In genomic region chr1:208238710-208239517, GRCh38 we compare ENCODE assay signal across 8 cellular contexts. TPM values are rescaled to one million over a fixed set of nuclear protein-coding genes. Genes with fewer than 3 reads are reported as not detected.
A peak's percentile ranks its signal among the peaks of the same experiment; 100 is the strongest.
DNase-seq lines count a peak whose midpoint lies in the region; ATAC-seq and TF ChIP-seq lines count a peak whose summit lies in the region.

No MANE protein-coding gene starts in this region.

- peaks cover 30% of the 10 kb centered on the region for H3K79me2 ChIP-seq in osteoblast (ENCODE audit: insufficient read depth, low read length)

- TF ChIP-seq RAD21 in Ishikawa (IDR thresholded peaks at IDR 0.05; ENCODE audit: low read depth), result peak; percentile 38

- H2AFZ ChIP-seq in osteoblast (ENCODE audit: low read length), result peak overlapping the region; percentile 35

- no peaks in the 10 kb centered on the region for H3K27me3 ChIP-seq in osteoblast (ENCODE audit: insufficient read depth, low read length)

- no peak overlapping the region for H3K4me2 ChIP-seq in osteoblast (ENCODE audit: insufficient read depth, low read length)

- H3K27ac ChIP-seq in osteoblast (ENCODE audit: low read depth, low read length), result no peak overlapping the region

- H3K36me3 ChIP-seq in osteoblast (ENCODE audit: insufficient read depth, low read length), result no peaks in the 10 kb centered on the region

- peaks cover 10% of the 10 kb centered on the region for H4K20me1 ChIP-seq in osteoblast (ENCODE audit: insufficient read depth, low read length)

- H3K4me3 ChIP-seq in fibroblast of pulmonary artery (replicated peaks; ENCODE audit: low read depth, low read length) (no peak overlapping the region), osteoblast (ENCODE audit: insufficient read depth, low read length) (no peak overlapping the region)

- H3K9me3 ChIP-seq in osteoblast (ENCODE audit: low read depth, low read length), result no peaks in the 10 kb centered on the region

- peaks cover 11% of the 10 kb centered on the region for H3K4me1 ChIP-seq in osteoblast (ENCODE audit: insufficient read depth, low read length)

- ATAC-seq in HG03565 (IDR thresholded peaks at IDR 0.05; ENCODE audit: unreplicated experiment), result no peak

- peak; percentile 49 for DNase-seq in NCI-H2107 (lab: John Stamatoyannopoulos, UW)
- DNase-seq in NCI-H2107 treated with DMSO at 0.1 percent for 48 hours (lab: John Stamatoyannopoulos, UW; ENCODE audit: unreplicated experiment), result no peak
- DNase-seq in SW480 (ENCODE audit: low spot score), result peak; percentile 20
- peak; percentile 77 for DNase-seq in fibroblast of pulmonary artery (ENCODE audit: low read depth)
- DNase-seq in osteoblast (ENCODE audit: insufficient read length, low spot score, missing footprints), result peak; percentile 93
- no peak for DNase-seq in OCI-M2 (lab: John Stamatoyannopoulos, UW; ENCODE audit: unreplicated experiment)

- TF ChIP-seq CTCF in fibroblast of pulmonary artery (IDR thresholded peaks at IDR 0.05; ENCODE audit: low read length, missing control alignments) (peak; percentile 84), osteoblast (IDR thresholded peaks at IDR 0.05; ENCODE audit: extremely low read depth, low read depth, low read length) (peak; percentile 90)

- no peak for TF ChIP-seq EP300 in Ishikawa (IDR thresholded peaks at IDR 0.05; ENCODE audit: borderline replicate concordance)

TF ChIP-seq in Ishikawa, 13 proteins besides CTCF, POLR2A, EP300 and RAD21:
- no peak for TF ChIP-seq TCF12 (IDR thresholded peaks at IDR 0.05; ENCODE audit: low read depth)
- TF ChIP-seq EGR1 (IDR thresholded peaks at IDR 0.05), result no peak
- TF ChIP-seq ZBTB7A (IDR thresholded peaks at IDR 0.05; ENCODE audit: low read depth), result no peak
- TF ChIP-seq TAF1 (IDR thresholded peaks at IDR 0.05; ENCODE audit: low read depth), result no peak
- no peak for TF ChIP-seq TEAD4 (IDR thresholded peaks at IDR 0.05)
- no peak for TF ChIP-seq USF1 (IDR thresholded peaks at IDR 0.05)
- TF ChIP-seq CEBPB (IDR thresholded peaks at IDR 0.05), result no peak
- no peak for TF ChIP-seq FOXM1 (IDR thresholded peaks at IDR 0.05; ENCODE audit: borderline replicate concordance, low read depth)

RNA-seq across cellular contexts. Expression of gene PLXNA2, which starts 5.3 kb away (rescaled TPM):
- total RNA-seq in osteoblast, result 2.7 and 3.3 TPM in 2 replicates

Comparison
In these comparisons a context has a peak if more than half of its experiments do, and no peak if none do; other contexts are left out.
1. DNase-seq: peak in NCI-H2107 (single experiment), SW480 (single experiment), fibroblast of pulmonary artery (single experiment) and osteoblast (single experiment); none in NCI-H2107 treated with DMSO at 0.1 percent for 48 hours (single experiment) and OCI-M2 (single experiment).